31 cellular contexts compared by ENCODE assay signal in the genomic region with DNA sequence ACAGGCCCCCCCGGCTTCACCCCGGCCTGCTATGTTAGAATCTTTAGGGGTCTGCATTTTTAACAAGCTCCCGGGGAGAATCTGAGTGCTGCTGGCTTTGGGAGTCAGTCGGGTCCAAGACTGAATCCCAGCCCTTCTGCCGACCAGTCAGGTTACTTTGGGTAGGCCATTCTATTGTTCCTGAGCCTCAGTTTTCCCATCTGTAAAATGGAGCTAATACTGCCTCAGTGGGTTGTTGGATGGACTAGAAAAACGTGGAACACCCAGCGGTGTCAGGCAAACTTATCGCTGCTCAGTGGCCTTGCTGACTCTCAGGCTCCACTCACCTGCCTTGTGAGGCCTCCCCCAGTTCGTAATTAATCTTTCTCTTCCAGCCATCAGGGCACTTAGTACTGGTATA. TPM values are rescaled to one million over a fixed set of nuclear protein-coding genes. Genes with fewer than 3 reads are reported as not detected.
"Had no signal": no experiment of that assay in that cellular context is flagged by ENCODE, and none has a peak within 500 bp of the region (broad histone marks: within the 10 kb centered on the region; RNA-seq: fewer than 3 reads in every experiment).

No MANE protein-coding gene starts in this region.

- FAIRE-seq: kidney, pancreas, urothelium cell line had no signal

- H3K9me3 Mint-ChIP-seq: dendritic cell treated with granulocyte-macrophage colony-stimulating factor and Interleukin-4, amounts not matched to agents 40 ng/mL and 50 ng/mL, for 4 days; endodermal cell; memory B cell; nephron; stimulated activated effector memory CD8-positive, alpha-beta T cell treated with anti-CD3 and anti-CD28 coated beads, Interleukin-12 subunit alpha, Interleukin-12 subunit beta, amount 100 ng/mL, for 72 hours had no signal

- H3K4me3 ChIP-seq: colonic mucosa, gastrocnemius medialis, lung, pancreas, sigmoid colon, thoracic aorta, tibial nerve, upper lobe of left lung had no signal

- H3K4me3 Mint-ChIP-seq: dendritic cell treated with granulocyte-macrophage colony-stimulating factor and Interleukin-4, amounts not matched to agents 40 ng/mL and 50 ng/mL, for 4 days; endodermal cell; memory B cell; nephron; stimulated activated effector memory CD8-positive, alpha-beta T cell treated with anti-CD3 and anti-CD28 coated beads, Interleukin-12 subunit alpha, Interleukin-12 subunit beta, amount 100 ng/mL, for 72 hours had no signal

- H3K36me3 Mint-ChIP-seq: memory B cell; stimulated activated effector memory CD8-positive, alpha-beta T cell treated with anti-CD3 and anti-CD28 coated beads, Interleukin-12 subunit alpha, Interleukin-12 subunit beta, amount 100 ng/mL, for 72 hours had no signal

- H3K36me3 ChIP-seq: colonic mucosa, gastrocnemius medialis, pancreas, sigmoid colon, thoracic aorta, tibial nerve, upper lobe of left lung had no signal

- H3K27me3 ChIP-seq: colonic mucosa, gastrocnemius medialis, pancreas, sigmoid colon, tibial nerve, upper lobe of left lung had no signal

- H3K4me1 Mint-ChIP-seq: memory B cell; nephron; stimulated activated effector memory CD8-positive, alpha-beta T cell treated with anti-CD3 and anti-CD28 coated beads, Interleukin-12 subunit alpha, Interleukin-12 subunit beta, amount 100 ng/mL, for 72 hours had no signal

- H3K4me1 ChIP-seq: colonic mucosa, gastrocnemius medialis, pancreas, sigmoid colon, tibial nerve, upper lobe of left lung had no signal

- ATAC-seq: esophagus mucosa; gastrocnemius medialis; left lobe of liver; pancreas; stimulated activated effector memory CD8-positive, alpha-beta T cell treated with anti-CD3 and anti-CD28 coated beads, Interleukin-12 subunit alpha, Interleukin-12 subunit beta, amount 100 ng/mL, for 72 hours had no signal

- H3K27ac Mint-ChIP-seq: dendritic cell treated with granulocyte-macrophage colony-stimulating factor and Interleukin-4, amounts not matched to agents 40 ng/mL and 50 ng/mL, for 4 days; endodermal cell; memory B cell; nephron; stimulated activated effector memory CD8-positive, alpha-beta T cell treated with anti-CD3 and anti-CD28 coated beads, Interleukin-12 subunit alpha, Interleukin-12 subunit beta, amount 100 ng/mL, for 72 hours had no signal

- H3K27ac ChIP-seq: colonic mucosa, epithelial cell of prostate, gastrocnemius medialis, pancreas, sigmoid colon, thoracic aorta, tibial nerve, upper lobe of left lung had no signal

- H3K9me3 ChIP-seq: colonic mucosa, gastrocnemius medialis, pancreas, sigmoid colon, thoracic aorta, tibial nerve, upper lobe of left lung had no signal

- DNase-seq: colonic mucosa; effector CD8-positive, alpha-beta T cell; foreskin fibroblast; gastrocnemius medialis; occipital lobe; sigmoid colon; stimulated activated CD4-positive, alpha-beta T cell treated with anti-CD3 and anti-CD28 coated beads, Interleukin-2, amount 100 ng/mL, for 24 hours; stimulated activated CD4-positive, alpha-beta T cell treated with anti-CD3 and anti-CD28 coated beads, Interleukin-4, amount 100 ng/mL, for 24 hours; stimulated activated naive CD4-positive, alpha-beta T cell treated with Interleukin-2 at 50 U/mL for 16 hours; substantia nigra had no signal

RNA-seq across cellular contexts. Expression of gene TBATA, which starts 11.7 kb away (rescaled TPM):
- total RNA-seq: chondrocyte, colonic mucosa, endodermal cell, esophagus mucosa, gastrocnemius medialis, glomerular endothelial cell, kidney, left lobe of liver, liver, lung, mononuclear cell, occipital lobe, pancreas, posterior vena cava, sigmoid colon, skeletal muscle tissue, thoracic aorta, tibial nerve, upper lobe of left lung had no signal
- polyA plus RNA-seq: liver, lung, pancreas, sigmoid colon had no signal
